ENCODE assay signal across 1 cellular context in genomic region chr5:69261034-69261433, GRCh38.
TF ChIP-seq lines count a peak whose summit lies in the region.

No MANE protein-coding gene starts in this region.

TF ChIP-seq in IMR-90, 13 proteins besides CTCF, POLR2A, EP300 and RAD21 (continued from another document):
- TF ChIP-seq RCOR1 (IDR thresholded peaks at IDR 0.05; ENCODE audit: insufficient replicate concordance, low read length) (no peak), BHLHE40 (IDR thresholded peaks at IDR 0.05; ENCODE audit: low read depth, low read length) (no peak), CHD1 (IDR thresholded peaks at IDR 0.05; ENCODE audit: low read depth, low read length) (no peak), RFX5 (IDR thresholded peaks at IDR 0.05; ENCODE audit: low read depth, low read length) (no peak), MXI1 (IDR thresholded peaks at IDR 0.05; ENCODE audit: borderline replicate concordance, low read depth, low read length) (no peak), MAZ (IDR thresholded peaks at IDR 0.05; ENCODE audit: borderline replicate concordance, low read depth, low read length) (no peak), SMC3 (IDR thresholded peaks at IDR 0.05; ENCODE audit: low read depth, low read length) (no peak), NFE2L2 (IDR thresholded peaks at IDR 0.05; ENCODE audit: low read depth, low read length) (no peak), USF2 (IDR thresholded peaks at IDR 0.05; ENCODE audit: low read depth, low read length) (no peak), ELK1 (IDR thresholded peaks at IDR 0.05; ENCODE audit: borderline replicate concordance, low read depth, low read length) (no peak)
